In genomic region chr10:90306187-90306586, GRCh38 we compare ENCODE assay signal across 17 cellular contexts.
DNase-seq lines count a peak whose midpoint lies in the region; ATAC-seq, FAIRE-seq and TF ChIP-seq lines count a peak whose summit lies in the region.
"Had no signal": no experiment of that assay in that cellular context is flagged by ENCODE, and none has a peak within 500 bp of the region (broad histone marks: within the 10 kb centered on the region; RNA-seq: fewer than 3 reads in every experiment).

No MANE protein-coding gene starts in this region.

- H4K20me1 ChIP-seq in Karpas-422 (ENCODE audit: insufficient read depth, low read depth, low read length) = no peaks in the 10 kb centered on the region

- no peak overlapping the region for H2AFZ ChIP-seq in Karpas-422 (ENCODE audit: low read length)

- H3K27ac Mint-ChIP-seq in WTC11 = no peak overlapping the region
- H3K27ac Mint-ChIP-seq: activated CD8-positive, alpha-beta T cell treated with anti-CD3 and anti-CD28 coated beads for 36 hours; B cell had no signal

- peaks cover 14% of the 10 kb centered on the region for H3K4me1 ChIP-seq in Karpas-422 (ENCODE audit: low read length)

- no peak for ATAC-seq in WTC11
- ATAC-seq: activated CD8-positive, alpha-beta T cell treated with anti-CD3 and anti-CD28 coated beads for 36 hours; esophagus mucosa; stimulated activated naive CD8-positive, alpha-beta T cell treated with anti-CD3 and anti-CD28 coated beads, Interleukin-15, Interleukin-2, amounts not matched to agents 100 U/mL and 50 U/mL, for 24 hours had no signal

- no peak overlapping the region for H3K27ac ChIP-seq in Karpas-422 (ENCODE audit: low read length)
- H3K27ac ChIP-seq: HL-60 had no signal

- FAIRE-seq in bronchial epithelial cell (lab: Jason Lieb, UNC) = no peak

- peaks cover 11% of the 10 kb centered on the region for H3K36me3 Mint-ChIP-seq in WTC11

- H3K4me3 Mint-ChIP-seq in WTC11 = no peak overlapping the region
- H3K4me3 Mint-ChIP-seq: activated CD8-positive, alpha-beta T cell treated with anti-CD3 and anti-CD28 coated beads for 36 hours; B cell had no signal

- H3K9ac ChIP-seq in Karpas-422 (ENCODE audit: low read length) = no peak overlapping the region

- POLR2A ChIA-PET in WTC11 (lab: Charles Lee) = no interaction called here

- H3K36me3 ChIP-seq in bronchial epithelial cell (ENCODE audit: control insufficient read depth, insufficient read depth, low read length) (no peaks in the 10 kb centered on the region), Karpas-422 (ENCODE audit: insufficient read depth, low read length) (no peaks in the 10 kb centered on the region)

- in situ Hi-C loops in Caki2 (cut with HindIII; ENCODE audit: low pct_unique_long_range_greater_than_20kb, low sequenced_read_pairs) = no loop called here

- H3K4me2 ChIP-seq in Karpas-422 (ENCODE audit: low read depth, low read length, poor library complexity, severe bottlenecking) = no peak overlapping the region

- H3K4me3 ChIP-seq in bronchial epithelial cell (ENCODE audit: low read depth, low read length) = no peak overlapping the region
- H3K4me3 ChIP-seq in Karpas-422 (ENCODE audit: low read length) = no peak overlapping the region

- H3K9me2 ChIP-seq in Karpas-422 (replicated peaks; ENCODE audit: insufficient read depth, low read length) = no peaks in the 10 kb centered on the region

- no peaks in the 10 kb centered on the region for H3K79me2 ChIP-seq in Karpas-422 (ENCODE audit: low read length)

- DNase-seq in Caki2 (ENCODE audit: low read depth) = peak; percentile 84
- DNase-seq in M059J (ENCODE audit: low read depth) = peak; percentile 98
- peak; percentile 60 for DNase-seq in bronchial epithelial cell (ENCODE audit: low read depth)
- peak; percentile 72 for DNase-seq in kidney glomerular epithelial cell (lab: John Stamatoyannopoulos, UW)
- no peak for DNase-seq in NK-92 treated with Interleukin-12 subunit alpha and Interleukin-12 subunit beta, amount 100 ng/mL, for 24 hours (lab: John Stamatoyannopoulos, UW)
- no peak for DNase-seq in Karpas-422
- DNase-seq in WTC11 (ENCODE audit: low spot score) = no peak
- no peak for DNase-seq in T1000 (lab: John Stamatoyannopoulos, UW)
- DNase-seq: activated CD8-positive, alpha-beta T cell treated with anti-CD3 and anti-CD28 coated beads for 36 hours; activated gamma-delta T cell treated with Interleukin-2 at 50 U/mL for 16 hours; central memory CD4-positive, alpha-beta T cell; MV-4-11; stimulated activated naive CD8-positive, alpha-beta T cell treated with anti-CD3 and anti-CD28 coated beads, Interleukin-15, Interleukin-2, amounts not matched to agents 100 U/mL and 50 U/mL, for 24 hours; T-helper 2 cell had no signal

- TF ChIP-seq CTCF in bronchial epithelial cell (IDR thresholded peaks at IDR 0.05; ENCODE audit: insufficient read depth, low read length, severe bottlenecking) = no peak
- TF ChIP-seq CTCF in WTC11 (IDR thresholded peaks at IDR 0.05) = no peak

- H3K27me3 ChIP-seq in bronchial epithelial cell (ENCODE audit: control insufficient read depth, insufficient read depth, low read length) (no peaks in the 10 kb centered on the region), Karpas-422 (ENCODE audit: low read length) (no peaks in the 10 kb centered on the region)

- peaks cover 12% of the 10 kb centered on the region for H3K9me3 Mint-ChIP-seq in WTC11

- H3K4me1 Mint-ChIP-seq in WTC11 = peaks cover 38% of the 10 kb centered on the region
- H3K4me1 Mint-ChIP-seq: B cell had no signal

- CTCF ChIA-PET in WTC11 (lab: Charles Lee) = no interaction called here

- no peaks in the 10 kb centered on the region; the same call in 1 of the 2 replicates for H3K27me3 Mint-ChIP-seq in WTC11 (ENCODE audit: low read depth)
- H3K27me3 Mint-ChIP-seq: activated CD8-positive, alpha-beta T cell treated with anti-CD3 and anti-CD28 coated beads for 36 hours had no signal

- no peaks in the 10 kb centered on the region for H3K9me3 ChIP-seq in Karpas-422 (ENCODE audit: low read length)

TF ChIP-seq in WTC11, 78 proteins besides CTCF, POLR2A, EP300 and RAD21:
- no peak for TF ChIP-seq MYBL2 (CRISPR knock-in tag; IDR thresholded peaks at IDR 0.05)
- no peak for TF ChIP-seq ZNF281 (CRISPR knock-in tag; IDR thresholded peaks at IDR 0.05)
- no peak for TF ChIP-seq ZNF532 (CRISPR knock-in tag; IDR thresholded peaks at IDR 0.05; ENCODE audit: borderline replicate concordance)
- no peak for TF ChIP-seq NFATC4 (CRISPR knock-in tag; IDR thresholded peaks at IDR 0.05)

Comparison
In these comparisons a context has a peak if more than half of its experiments do, and no peak if none do; other contexts are left out.
1. DNase-seq: peak in Caki2 (single experiment), M059J (single experiment), bronchial epithelial cell (single experiment) and kidney glomerular epithelial cell (single experiment); none in NK-92 treated with Interleukin-12 subunit alpha and Interleukin-12 subunit beta, amount 100 ng/mL, for 24 hours (single experiment), Karpas-422 (single experiment), WTC11 (single experiment) and T1000 (single experiment).